In the genomic region with DNA sequence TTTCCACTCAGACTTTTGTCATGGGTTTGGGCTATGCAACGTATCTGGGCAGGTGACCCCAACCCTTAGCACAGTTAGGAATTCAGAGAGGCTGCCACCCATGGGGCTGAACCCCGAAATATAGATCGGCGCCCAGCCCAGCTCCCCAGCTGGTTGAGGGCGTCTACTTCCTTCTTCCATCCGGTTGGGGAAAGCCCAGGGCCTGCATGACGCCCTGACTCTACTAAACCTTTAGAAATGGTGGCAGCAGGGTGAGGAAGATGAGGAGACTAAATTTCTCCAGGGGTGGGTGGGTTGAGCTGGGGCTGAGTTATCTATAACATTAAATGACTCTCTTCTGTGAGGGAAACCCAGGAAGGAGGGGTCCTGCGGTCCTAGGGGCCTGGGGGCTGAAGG, we compare ENCODE assay signal across 1 cellular context.
TF ChIP-seq lines count a peak whose summit lies in the region.

No MANE protein-coding gene starts in this region.

TF ChIP-seq in GM23338, 12 proteins besides CTCF, POLR2A, EP300 and RAD21:
- TF ChIP-seq, protein P1, sequence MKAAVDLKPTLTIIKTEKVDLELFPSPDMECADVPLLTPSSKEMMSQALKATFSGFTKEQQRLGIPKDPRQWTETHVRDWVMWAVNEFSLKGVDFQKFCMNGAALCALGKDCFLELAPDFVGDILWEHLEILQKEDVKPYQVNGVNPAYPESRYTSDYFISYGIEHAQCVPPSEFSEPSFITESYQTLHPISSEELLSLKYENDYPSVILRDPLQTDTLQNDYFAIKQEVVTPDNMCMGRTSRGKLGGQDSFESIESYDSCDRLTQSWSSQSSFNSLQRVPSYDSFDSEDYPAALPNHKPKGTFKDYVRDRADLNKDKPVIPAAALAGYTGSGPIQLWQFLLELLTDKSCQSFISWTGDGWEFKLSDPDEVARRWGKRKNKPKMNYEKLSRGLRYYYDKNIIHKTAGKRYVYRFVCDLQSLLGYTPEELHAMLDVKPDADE (IDR thresholded peaks at IDR 0.05), result no peak
- TF ChIP-seq NANOG (IDR thresholded peaks at IDR 0.05; ENCODE audit: borderline replicate concordance), result no peak
- TF ChIP-seq STAT1 (IDR thresholded peaks at IDR 0.05; ENCODE audit: unreplicated experiment), result no peak
- TF ChIP-seq CREB1 (CRISPR knock-in tag; IDR thresholded peaks at IDR 0.05; ENCODE audit: low read depth), result no peak
- TF ChIP-seq ZNF331 (CRISPR knock-in tag; IDR thresholded peaks at IDR 0.05; ENCODE audit: low read depth), result no peak
- no peak for TF ChIP-seq REST (IDR thresholded peaks at IDR 0.05; ENCODE audit: unreplicated experiment)
- TF ChIP-seq JUNB (IDR thresholded peaks at IDR 0.05; ENCODE audit: unreplicated experiment), result no peak
- TF ChIP-seq POLR2AphosphoS5 (IDR thresholded peaks at IDR 0.05; ENCODE audit: low read depth), result no peak
